10 cellular contexts compared by ENCODE assay signal in genomic region chr1:171715813-171716251, GRCh38. TPM values are rescaled to one million over a fixed set of nuclear protein-coding genes. Genes with fewer than 3 reads are reported as not detected.
DNase-seq lines count a peak whose midpoint lies in the region; ATAC-seq and TF ChIP-seq lines count a peak whose summit lies in the region.
"Had no signal": no experiment of that assay in that cellular context is flagged by ENCODE, and none has a peak within 500 bp of the region (broad histone marks: within the 10 kb centered on the region; RNA-seq: fewer than 3 reads in every experiment).

No MANE protein-coding gene starts in this region.

- H3K9me3 ChIP-seq in AG04450 (ENCODE audit: control insufficient read depth, insufficient read depth, low read length), result no peaks in the 10 kb centered on the region
- H3K9me3 ChIP-seq in HCT116 (ENCODE audit: control insufficient read depth in 1 of 2, insufficient read depth in 1 of 2, low read depth in 1 of 2, low read length in 2 of 2), result no peaks in the 10 kb centered on the region

- CTCF ChIA-PET in AG04450 (lab: Charles Lee) (interaction anchor here (0.5 to 4.7 kb wide), 47 partner anchors 9 to 890 kb away, joined by 3 to 101 read pairs (median 3); partner anchors contain the start of genes METTL13, MYOCOS and PRRC2C), HCT116 (lab: Charles Lee) (interaction anchor here (0.6 to 2.2 kb wide), 15 partner anchors 9 to 634 kb away, joined by 3 to 26 read pairs (median 5); partner anchors contain the start of genes FMO4, MYOC and PRRC2C)

- H3K9ac ChIP-seq in HCT116 (ENCODE audit: low read length), result no peak overlapping the region

- no peaks in the 10 kb centered on the region for H4K20me1 ChIP-seq in HCT116 (ENCODE audit: insufficient read depth)

- RAD21 ChIA-PET in HCT116 (lab: Charles Lee; ENCODE audit: low non-redundant PET in 1 of 2, low total read pairs in 2 of 2, uncharacterized antibody in 2 of 2, unreplicated experiment in 2 of 2), result interaction anchor here (1.0 to 1.6 kb wide), 3 partner anchors 71 to 635 kb away, joined by 4 to 10 read pairs (median 7); no protein-coding TSS in a partner anchor

- H3K36me3 ChIP-seq in HCT116 (ENCODE audit: control insufficient read depth in 1 of 2, insufficient read depth in 2 of 2, low read length in 2 of 2), result no peaks in the 10 kb centered on the region

- H3K4me3 ChIP-seq in AG04450 (ENCODE audit: low read depth, low read length) (no peak overlapping the region), HCT116 (replicated peaks in 1 of 2; ENCODE audit: low read depth in 1 of 2, low read length in 2 of 2) (no peak overlapping the region)

- intact Hi-C loops in HCT116 (cut with micrococcal nuclease), result loop anchor here (1.0 to 10.0 kb wide), 3 partner anchors 71 to 631 kb away; partner anchors contain the start of gene FMO1

- ATAC-seq in HCT116 (peak; percentile 49), GM18498 (IDR thresholded peaks at IDR 0.05; ENCODE audit: unreplicated experiment) (no peak)
- ATAC-seq in stimulated activated naive CD8-positive, alpha-beta T cell treated with anti-CD3 and anti-CD28 coated beads, Interleukin-15, Interleukin-2, amounts not matched to agents 100 U/mL and 50 U/mL, for 24 hours, result no peak

- H3K27ac ChIP-seq in AG04450 (ENCODE audit: low read depth, low read length), result no peak overlapping the region
- no peak overlapping the region for H3K27ac ChIP-seq in HCT116 (ENCODE audit: low read depth, low read length)

- TF ChIP-seq POLR2A in HCT116 (IDR thresholded peaks at IDR 0.05; ENCODE audit: borderline replicate concordance, extremely low read depth, insufficient read depth, insufficient read length), result no peak

- peak; percentile 60 for TF ChIP-seq RAD21 in HCT116 (IDR thresholded peaks at IDR 0.05; ENCODE audit: low read depth)

- BruUV-seq in HCT116 (replicated peaks; lab: Mats Ljungman, UMichigan), result no TSS peak

- no peak overlapping the region for H2AFZ ChIP-seq in HCT116 (ENCODE audit: low read depth, low read length, poor library complexity, severe bottlenecking)

- no peak overlapping the region for H3K4me2 ChIP-seq in HCT116 (ENCODE audit: low read length)

- POLR2A ChIA-PET in AG04450 (lab: Yijun Ruan, JAX) (interaction anchor here (0.6 to 1.3 kb wide), 3 partner anchors 27 to 460 kb away, joined by 3 to 10 read pairs (median 7); partner anchors contain the start of gene PRRC2C), HCT116 (lab: Charles Lee) (no interaction called here)

- H3K27me3 ChIP-seq in AG04450 (ENCODE audit: control insufficient read depth, insufficient read depth, low read length) (no peaks in the 10 kb centered on the region), HCT116 (ENCODE audit: insufficient read depth, low read length) (no peaks in the 10 kb centered on the region)

- peak; percentile 50 for TF ChIP-seq CTCF in AG04450 (IDR thresholded peaks at IDR 0.05; ENCODE audit: low read depth, low read length)
- peak; percentile 23 to 53 (median 50); a peak in 4 of 6 replicates for TF ChIP-seq CTCF in HCT116 (IDR thresholded peaks at IDR 0.05 in 2 of 3, conservative IDR thresholded peaks at IDR 0.05 in 1 of 3; ENCODE audit: borderline replicate concordance in 1 of 3, insufficient read depth in 1 of 3, low read depth in 2 of 3, low read length in 2 of 3)

- H3K79me2 ChIP-seq in HCT116 (ENCODE audit: insufficient read depth, low read length), result no peaks in the 10 kb centered on the region

- DNase-seq in AG04450 (ENCODE audit: low read depth, low spot score), result no peak
- no peak for DNase-seq in HCT116 (ENCODE audit: low read depth, low spot score)
- DNase-seq in amniotic epithelial cell (ENCODE audit: low read depth), result peak; percentile 21
- DNase-seq in kidney glomerular epithelial cell (lab: John Stamatoyannopoulos, UW), result peak; percentile 38
- no peak for DNase-seq in midbrain (lab: John Stamatoyannopoulos, UW)
- DNase-seq in stimulated activated naive CD8-positive, alpha-beta T cell treated with anti-CD3 and anti-CD28 coated beads, Interleukin-15, Interleukin-2, amounts not matched to agents 100 U/mL and 50 U/mL, for 24 hours, result no peak
- no peak for DNase-seq in NCI-H1417 treated with DMSO at 0.1 percent for 48 hours (lab: John Stamatoyannopoulos, UW)
- DNase-seq: NCI-H187; stimulated activated CD4-positive, alpha-beta T cell treated with anti-CD3 and anti-CD28 coated beads, Interleukin-4, amount 100 ng/mL, for 1 hour had no signal

- H3K9me2 ChIP-seq in HCT116 (ENCODE audit: insufficient read depth), result no peaks in the 10 kb centered on the region

- H3K4me1 ChIP-seq in HCT116 (ENCODE audit: control insufficient read depth in 1 of 2, insufficient read depth in 2 of 2, low read length in 2 of 2), result no peaks in the 10 kb centered on the region

TF ChIP-seq in HCT116, 20 proteins besides CTCF, POLR2A, EP300 and RAD21:
- TF ChIP-seq, protein P1, sequence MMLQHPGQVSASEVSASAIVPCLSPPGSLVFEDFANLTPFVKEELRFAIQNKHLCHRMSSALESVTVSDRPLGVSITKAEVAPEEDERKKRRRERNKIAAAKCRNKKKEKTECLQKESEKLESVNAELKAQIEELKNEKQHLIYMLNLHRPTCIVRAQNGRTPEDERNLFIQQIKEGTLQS (IDR thresholded peaks at IDR 0.05), result no peak
- TF ChIP-seq YY1 (IDR thresholded peaks at IDR 0.05; ENCODE audit: extremely low read depth, insufficient replicate concordance, low read depth, low read length), result no peak
- no peak for TF ChIP-seq SP1 (IDR thresholded peaks at IDR 0.05; ENCODE audit: low read depth)
- no peak for TF ChIP-seq SRF (IDR thresholded peaks at IDR 0.05; ENCODE audit: low read depth)
- TF ChIP-seq CBX3 (IDR thresholded peaks at IDR 0.05; ENCODE audit: low read depth), result no peak
- TF ChIP-seq, protein P2, sequence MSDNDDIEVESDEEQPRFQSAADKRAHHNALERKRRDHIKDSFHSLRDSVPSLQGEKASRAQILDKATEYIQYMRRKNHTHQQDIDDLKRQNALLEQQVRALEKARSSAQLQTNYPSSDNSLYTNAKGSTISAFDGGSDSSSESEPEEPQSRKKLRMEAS (IDR thresholded peaks at IDR 0.05), result no peak

RNA-seq across cellular contexts. Expression of gene VAMP4, which starts 26.0 kb away (rescaled TPM):
- polyA plus RNA-seq in AG04450 (2011; rRNA removed), result 13.0 and 20.8 TPM in 2 replicates
- 2.8 and 7.3 TPM in 2 replicates for polyA minus RNA-seq in AG04450 (2011; rRNA and poly(A)+ RNA removed)
- total RNA-seq in HCT116 (2021; ENCODE audit: unreplicated experiment), result 6.3 TPM
- 1.4 and 2.4 TPM in 2 replicates for polyA plus RNA-seq in HCT116 (2012)

Comparison
In these comparisons a context has a peak if more than half of its experiments do, and no peak if none do; other contexts are left out.
1. DNase-seq: peak in amniotic epithelial cell (single experiment) and kidney glomerular epithelial cell (single experiment); none in AG04450 (single experiment), HCT116 (single experiment), midbrain (single experiment), stimulated activated naive CD8-positive, alpha-beta T cell treated with anti-CD3 and anti-CD28 coated beads, Interleukin-15, Interleukin-2, amounts not matched to agents 100 U/mL and 50 U/mL, for 24 hours (single experiment) and NCI-H1417 treated with DMSO at 0.1 percent for 48 hours (single experiment).